13 cellular contexts compared by ENCODE assay signal in genomic region chr22:37223965-37224551, GRCh38. TPM values are rescaled to one million over a fixed set of nuclear protein-coding genes. Genes with fewer than 3 reads are reported as not detected.
A peak's percentile ranks its signal among the peaks of the same experiment; 100 is the strongest.
DNase-seq lines count a peak whose midpoint lies in the region; ATAC-seq and TF ChIP-seq lines count a peak whose summit lies in the region.
"Had no signal": no experiment of that assay in that cellular context is flagged by ENCODE, and none has a peak within 500 bp of the region (broad histone marks: within the 10 kb centered on the region; RNA-seq: fewer than 3 reads in every experiment).

No MANE protein-coding gene starts in this region.

- H3K9me3 ChIP-seq in ovary, result no peaks in the 10 kb centered on the region
- H3K9me3 ChIP-seq: tibial artery had no signal

- H4K20me1 ChIP-seq in KMS-11 (ENCODE audit: insufficient read depth), result no peaks in the 10 kb centered on the region

- no peak for DNase-seq in activated T-cell treated with anti-CD3 and anti-CD28 coated beads, Interleukin-2, amount 50 U/mL, for 4 hours
- no peak for DNase-seq in activated T-cell treated with anti-CD3 and anti-CD28 coated beads for 4 hours
- no peak for DNase-seq in activated naive CD8-positive, alpha-beta T cell treated with anti-CD3 and anti-CD28 coated beads, Interleukin-2, amount 50 U/mL, for 24 hours
- DNase-seq in stimulated activated naive CD8-positive, alpha-beta T cell treated with anti-CD3 and anti-CD28 coated beads, Interleukin-15, amount 100 ng/mL, for 72 hours, result peak in 1 of 2 donors; percentile 29
- DNase-seq in NCI-H1417 treated with DMSO at 0.1 percent for 48 hours (lab: John Stamatoyannopoulos, UW), result no peak
- DNase-seq in ovary, result no peak
- no peak for DNase-seq in D341Med (ENCODE audit: low spot score)
- DNase-seq: caudate nucleus, NCI-H146, retina, tibial artery had no signal

- TF ChIP-seq CTCF in KMS-11 (conservative IDR thresholded peaks at IDR 0.05; ENCODE audit: low read depth, low read length), result no peak
- TF ChIP-seq CTCF in ovary (IDR thresholded peaks at IDR 0.05), result no peak

- peaks cover 12% of the 10 kb centered on the region for H3K9me3 Mint-ChIP-seq in activated T-cell treated with anti-CD3 and anti-CD28 coated beads, Interleukin-2, amount 50 U/mL, for 4 hours
- peaks cover 4% of the 10 kb centered on the region for H3K9me3 Mint-ChIP-seq in activated naive CD8-positive, alpha-beta T cell treated with anti-CD3 and anti-CD28 coated beads, Interleukin-2, amount 50 U/mL, for 24 hours
- peaks cover 15 to 26% of the 10 kb centered on the region in 2 donors for H3K9me3 Mint-ChIP-seq in stimulated activated naive CD8-positive, alpha-beta T cell treated with anti-CD3 and anti-CD28 coated beads, Interleukin-15, amount 100 ng/mL, for 72 hours

- H3K4me3 ChIP-seq in KMS-11 (IDR thresholded peaks at IDR 0.05; ENCODE audit: insufficient read depth, low read depth, low read length) (no peak overlapping the region), ovary (no peak overlapping the region)
- H3K4me3 ChIP-seq: tibial artery had no signal

- H3K79me2 ChIP-seq in KMS-11 (ENCODE audit: insufficient read depth, low read depth), result peaks cover 3% of the 10 kb centered on the region; the same call in 1 of the 2 replicates

- TF ChIP-seq POLR2A in ovary (IDR thresholded peaks at IDR 0.05), result no peak

- H2AFZ ChIP-seq in KMS-11 (ENCODE audit: low read depth), result no peak overlapping the region

- 62 to 69% (median 64%) methylated on average over 3 of the region's 3 CpGs for WGBS in ovary, 3 donors

- ATAC-seq in activated T-cell treated with anti-CD3 and anti-CD28 coated beads, Interleukin-2, amount 50 U/mL, for 4 hours, result peak; percentile 51 to 58
- ATAC-seq in activated naive CD8-positive, alpha-beta T cell treated with anti-CD3 and anti-CD28 coated beads, Interleukin-2, amount 50 U/mL, for 24 hours, result peak; percentile 31
- peak; percentile 43 for ATAC-seq in stimulated activated naive CD8-positive, alpha-beta T cell treated with anti-CD3 and anti-CD28 coated beads, Interleukin-15, amount 100 ng/mL, for 72 hours

- no peak for TF ChIP-seq EP300 in ovary (IDR thresholded peaks at IDR 0.05)

- H3K4me2 ChIP-seq in KMS-11, result peak overlapping the region; percentile 53

- H3K4me3 Mint-ChIP-seq in activated T-cell treated with anti-CD3 and anti-CD28 coated beads, Interleukin-2, amount 50 U/mL, for 4 hours, result peak overlapping the region; percentile 3
- peak overlapping the region; percentile 7 for H3K4me3 Mint-ChIP-seq in activated naive CD8-positive, alpha-beta T cell treated with anti-CD3 and anti-CD28 coated beads, Interleukin-2, amount 50 U/mL, for 24 hours
- H3K4me3 Mint-ChIP-seq in stimulated activated naive CD8-positive, alpha-beta T cell treated with anti-CD3 and anti-CD28 coated beads, Interleukin-15, amount 100 ng/mL, for 72 hours, result peak overlapping the region; percentile 58 to 65

- peaks cover 90% of the 10 kb centered on the region for H3K4me1 Mint-ChIP-seq in activated T-cell treated with anti-CD3 and anti-CD28 coated beads, Interleukin-2, amount 50 U/mL, for 4 hours (ENCODE audit: low read depth)
- H3K4me1 Mint-ChIP-seq in activated naive CD8-positive, alpha-beta T cell treated with anti-CD3 and anti-CD28 coated beads, Interleukin-2, amount 50 U/mL, for 24 hours, result peaks cover 91% of the 10 kb centered on the region
- peaks cover 94% of the 10 kb centered on the region for H3K4me1 Mint-ChIP-seq in stimulated activated naive CD8-positive, alpha-beta T cell treated with anti-CD3 and anti-CD28 coated beads, Interleukin-15, amount 100 ng/mL, for 72 hours

- H3K4me1 ChIP-seq in KMS-11 (ENCODE audit: low read depth, poor library complexity, severe bottlenecking) (peaks cover 90% of the 10 kb centered on the region), ovary (ENCODE audit: insufficient read depth) (no peaks in the 10 kb centered on the region)

- H3K36me3 Mint-ChIP-seq in activated T-cell treated with anti-CD3 and anti-CD28 coated beads, Interleukin-2, amount 50 U/mL, for 4 hours (ENCODE audit: insufficient read depth), result peaks cover 40% of the 10 kb centered on the region
- peaks cover 70% of the 10 kb centered on the region for H3K36me3 Mint-ChIP-seq in activated naive CD8-positive, alpha-beta T cell treated with anti-CD3 and anti-CD28 coated beads, Interleukin-2, amount 50 U/mL, for 24 hours (ENCODE audit: low read depth)

- intact Hi-C loops in ovary (cut with DNase I), result no loop called here

- H3K27ac ChIP-seq in KMS-11, result peak overlapping the region; percentile 46
- H3K27ac ChIP-seq in ovary, result no peak overlapping the region
- H3K27ac ChIP-seq: tibial artery had no signal

- peak overlapping the region; percentile 94 for H3K27ac Mint-ChIP-seq in activated naive CD8-positive, alpha-beta T cell treated with anti-CD3 and anti-CD28 coated beads, Interleukin-2, amount 50 U/mL, for 24 hours
- peak overlapping the region; percentile 49 to 96 for H3K27ac Mint-ChIP-seq in stimulated activated naive CD8-positive, alpha-beta T cell treated with anti-CD3 and anti-CD28 coated beads, Interleukin-15, amount 100 ng/mL, for 72 hours

- H3K27me3 ChIP-seq in KMS-11 (ENCODE audit: insufficient read depth, low read depth), result no peaks in the 10 kb centered on the region
- H3K27me3 ChIP-seq in ovary, result no peaks in the 10 kb centered on the region

- no peaks in the 10 kb centered on the region for H3K27me3 Mint-ChIP-seq in activated T-cell treated with anti-CD3 and anti-CD28 coated beads, Interleukin-2, amount 50 U/mL, for 4 hours (ENCODE audit: low read depth)
- H3K27me3 Mint-ChIP-seq in activated naive CD8-positive, alpha-beta T cell treated with anti-CD3 and anti-CD28 coated beads, Interleukin-2, amount 50 U/mL, for 24 hours, result no peaks in the 10 kb centered on the region
- no peaks in the 10 kb centered on the region for H3K27me3 Mint-ChIP-seq in stimulated activated naive CD8-positive, alpha-beta T cell treated with anti-CD3 and anti-CD28 coated beads, Interleukin-15, amount 100 ng/mL, for 72 hours

- H3K36me3 ChIP-seq in KMS-11 (ENCODE audit: insufficient read depth), result peaks cover 5% of the 10 kb centered on the region; the same call in 1 of the 2 replicates
- H3K36me3 ChIP-seq in ovary, result no peaks in the 10 kb centered on the region
- H3K36me3 ChIP-seq: tibial artery had no signal

- H3K9ac ChIP-seq in KMS-11, result no peak overlapping the region

RNA-seq across cellular contexts. Expression of gene SSTR3, which starts 11.8 kb away (rescaled TPM):
- total RNA-seq in activated T-cell treated with anti-CD3 and anti-CD28 coated beads, Interleukin-2, amount 50 U/mL, for 4 hours, result 1 to 10 TPM; 1.7 to 2.3 (median 1.9) TPM
- 1 to 10 TPM; 1.7 to 9.2 (median 5.0) TPM for total RNA-seq in ovary
- 1 to 10 TPM; 1.6 to 2.2 TPM for polyA plus RNA-seq in ovary
- total RNA-seq: lung microvascular endothelial cell had no signal

RNA-seq across cellular contexts. Expression of gene RAC2, which starts 20.0 kb away (rescaled TPM):
- total RNA-seq in activated T-cell treated with anti-CD3 and anti-CD28 coated beads, Interleukin-2, amount 50 U/mL, for 4 hours, result 100 to 1,000 TPM; 388 to 432 (median 395) TPM
- 10 to 100 TPM in 2 of 7 donors, 1 to 10 TPM in 5; 2.3 to 18.4 (median 6.0) TPM for total RNA-seq in ovary
- 10 to 100 TPM in 1 of 2 donors, 1 to 10 TPM in 1; 3.9 to 11.0 TPM for polyA plus RNA-seq in ovary

RNA-seq across cellular contexts. Expression of gene C1QTNF6, which starts 36.0 kb away (rescaled TPM):
- total RNA-seq in activated T-cell treated with anti-CD3 and anti-CD28 coated beads, Interleukin-2, amount 50 U/mL, for 4 hours, result 1 to 10 TPM in 2 of 3 donors, under 1 TPM in 1; 0.96 to 2.4 (median 1.2) TPM
- 1 to 10 TPM; 4.0 to 7.7 (median 4.9) TPM for total RNA-seq in ovary
- polyA plus RNA-seq in ovary, result 1 to 10 TPM; 6.7 to 8.5 TPM

RNA-seq across cellular contexts. Expression of gene CYTH4, which starts 58.2 kb away (rescaled TPM):
- total RNA-seq in activated T-cell treated with anti-CD3 and anti-CD28 coated beads, Interleukin-2, amount 50 U/mL, for 4 hours, result 10 to 100 TPM in 1 of 3 donors, 1 to 10 TPM in 2; 9.0 to 10.9 (median 9.7) TPM
- total RNA-seq in ovary, result 10 to 100 TPM in 2 of 7 donors, 1 to 10 TPM in 5; 2.4 to 14.5 (median 6.2) TPM
- 1 to 10 TPM; 2.6 to 9.1 TPM for polyA plus RNA-seq in ovary
- total RNA-seq: lung microvascular endothelial cell had no signal

Comparison
In these comparisons a context has a peak if more than half of its experiments do, and no peak if none do; other contexts are left out.
1. H3K4me3 Mint-ChIP-seq: peak in every context shown above with its lines; median percentile 62 in stimulated activated naive CD8-positive, alpha-beta T cell treated with anti-CD3 and anti-CD28 coated beads, Interleukin-15, amount 100 ng/mL, for 72 hours; 7 in activated naive CD8-positive, alpha-beta T cell treated with anti-CD3 and anti-CD28 coated beads, Interleukin-2, amount 50 U/mL, for 24 hours; 3 in activated T-cell treated with anti-CD3 and anti-CD28 coated beads, Interleukin-2, amount 50 U/mL, for 4 hours.
2. RNA of gene RAC2, which starts 20.0 kb away (total RNA-seq): 388 to 432 TPM in activated T-cell treated with anti-CD3 and anti-CD28 coated beads, Interleukin-2, amount 50 U/mL, for 4 hours; 2.3 to 18.4 TPM in ovary; every median in the first group is over 10 times any median in the second.
3. Peak in every context shown above with its lines, with median percentiles within 50 percentile points of each other: ATAC-seq.